ENCODE assay signal across 8 cellular contexts in the genomic region with DNA sequence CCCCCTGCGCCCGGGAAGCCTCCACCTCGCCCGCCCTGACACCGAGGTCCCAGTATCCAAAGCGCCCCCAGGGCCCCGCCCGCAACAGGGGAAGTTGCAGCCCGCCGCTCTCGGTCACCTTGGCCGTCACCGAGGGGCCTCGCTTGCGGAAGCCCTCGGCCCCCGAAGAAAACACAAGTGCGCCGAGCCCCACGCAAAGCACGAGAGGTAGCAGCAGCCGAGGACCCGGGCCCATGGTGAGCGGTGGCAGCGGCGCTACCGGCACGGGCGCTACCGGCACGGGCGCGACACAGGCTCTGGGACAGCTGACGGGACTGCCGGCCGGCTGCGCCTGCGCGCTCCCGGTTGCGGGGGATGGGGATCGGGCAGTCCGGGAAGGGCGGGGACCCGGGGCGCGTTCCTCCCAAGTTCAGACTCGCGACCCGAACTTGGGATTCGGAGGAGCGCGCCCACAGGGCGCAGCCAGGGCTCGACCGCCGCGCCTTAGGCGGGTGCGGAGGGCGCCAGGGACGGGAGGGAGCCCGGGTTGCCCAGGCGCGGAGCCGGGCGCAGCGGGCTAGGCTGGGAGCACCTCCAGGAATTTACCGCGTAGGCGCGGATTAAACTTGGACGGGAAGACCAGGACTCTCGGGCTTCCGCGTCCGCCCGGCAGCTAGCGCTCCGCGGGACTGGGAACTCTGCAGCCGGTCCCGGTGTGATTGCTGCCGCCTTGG. TPM values are rescaled to one million over a fixed set of nuclear protein-coding genes. Genes with fewer than 3 reads are reported as not detected.
A peak's percentile ranks its signal among the peaks of the same experiment; 100 is the strongest.
DNase-seq lines count a peak whose midpoint lies in the region; ATAC-seq and TF ChIP-seq lines count a peak whose summit lies in the region.

A gene (minus strand): TSS at position 335 of the 713 bp plus-strand sequence. CDS start 100 bp downstream, at position 235.

- H3K4me3 ChIP-seq in GM12864 (ENCODE audit: low read depth, low read length) (peak within 1 kb of the TSS; percentile 57), osteoblast (ENCODE audit: insufficient read depth, low read length) (peak within 1 kb of the TSS; percentile 90)

- peaks cover 21% of the 10 kb centered on the region for H3K79me2 ChIP-seq in osteoblast (ENCODE audit: insufficient read depth, low read length)

- no peaks in the 10 kb centered on the region for H3K36me3 ChIP-seq in osteoblast (ENCODE audit: insufficient read depth, low read length)

- H3K27ac ChIP-seq in osteoblast (ENCODE audit: low read depth, low read length), result peak within 1 kb of the TSS; percentile 60

- DNase-seq in AG08396 (ENCODE audit: low spot score) (peak; percentile 98), GM12864 (ENCODE audit: low read depth) (no peak), NCI-H446 treated with DMSO at 0.1 percent for 48 hours (lab: John Stamatoyannopoulos, UW) (peak; percentile 45), amygdala (lab: John Stamatoyannopoulos, UW) (peak in 42 of 56 donors; percentile 8 to 74 (median 32)), cardiac septum (ENCODE audit: low spot score) (peak; percentile 93), osteoblast (ENCODE audit: insufficient read length, low spot score, missing footprints) (peak; percentile 98), middle frontal gyrus (ENCODE audit: extremely low spot score, low spot score) (no peak)

- intact Hi-C loops in cardiac septum (cut with DNase I), result loop anchor here (2.0 to 10.0 kb wide), 3 partner anchors 56 to 308 kb away; a partner anchor contains a TSS

- H2AFZ ChIP-seq in osteoblast (ENCODE audit: low read length), result peak within 1 kb of the TSS; percentile 92

- H3K27me3 ChIP-seq in osteoblast (ENCODE audit: insufficient read depth, low read length), result no peaks in the 10 kb centered on the region

- no peaks in the 10 kb centered on the region for H3K9me3 ChIP-seq in osteoblast (ENCODE audit: low read depth, low read length)

- ATAC-seq in HG02759 (IDR thresholded peaks at IDR 0.05; ENCODE audit: unreplicated experiment), result peak; percentile 69

- no peak for TF ChIP-seq CTCF in GM12864 (IDR thresholded peaks at IDR 0.05; ENCODE audit: low read depth, low read length, missing control alignments)
- TF ChIP-seq CTCF in osteoblast (IDR thresholded peaks at IDR 0.05; ENCODE audit: extremely low read depth, low read depth, low read length), result no peak

- H3K4me1 ChIP-seq in osteoblast (ENCODE audit: insufficient read depth, low read length), result peaks cover 7% of the 10 kb centered on the region

- H3K4me2 ChIP-seq in osteoblast (ENCODE audit: insufficient read depth, low read length), result peak within 1 kb of the TSS; percentile 89

- H4K20me1 ChIP-seq in osteoblast (ENCODE audit: insufficient read depth, low read length), result peaks cover 17% of the 10 kb centered on the region

RNA-seq across cellular contexts. Expression of the gene that starts here (rescaled TPM):
- 40.0 TPM for total RNA-seq in cardiac septum
- 92.8 and 109 TPM in 2 replicates for total RNA-seq in osteoblast

Comparison
In these comparisons a context has a peak if more than half of its experiments do, and no peak if none do; other contexts are left out.
1. DNase-seq: peak in AG08396 (single experiment), NCI-H446 treated with DMSO at 0.1 percent for 48 hours (single experiment), amygdala (42 of 56), cardiac septum (single experiment) and osteoblast (single experiment); none in GM12864 (single experiment) and middle frontal gyrus (single experiment).